Comparison of ENCODE assay signal across 2 cellular contexts in the genomic region with DNA sequence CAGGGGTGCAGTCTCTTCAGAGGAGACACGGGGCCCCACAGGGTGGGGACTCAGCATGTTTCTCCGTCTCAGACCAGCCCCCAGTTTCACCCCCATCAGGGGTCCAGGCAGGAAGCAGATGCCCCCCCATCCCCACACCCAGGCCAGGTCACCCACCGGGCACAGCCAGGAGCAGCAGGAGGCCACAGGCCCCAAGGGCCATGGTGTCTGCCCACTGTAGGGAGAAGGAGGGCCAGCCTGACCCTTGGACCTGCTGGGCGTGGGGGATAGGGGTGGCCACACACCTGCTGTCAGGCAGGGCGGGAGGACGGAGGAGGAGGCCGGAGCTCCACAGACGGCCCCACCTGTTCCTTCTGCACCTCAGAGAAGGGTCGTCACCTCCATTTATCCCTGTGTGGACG.
A peak's percentile ranks its signal among the peaks of the same experiment; 100 is the strongest.
TF ChIP-seq lines count a peak whose summit lies in the region.

A gene (minus strand): TSS at position 218 of the 401 bp plus-strand sequence. CDS start 16 bp downstream, at position 202.

TF ChIP-seq in A549, 52 proteins besides CTCF, POLR2A, EP300 and RAD21:
- TF ChIP-seq, protein P1, sequence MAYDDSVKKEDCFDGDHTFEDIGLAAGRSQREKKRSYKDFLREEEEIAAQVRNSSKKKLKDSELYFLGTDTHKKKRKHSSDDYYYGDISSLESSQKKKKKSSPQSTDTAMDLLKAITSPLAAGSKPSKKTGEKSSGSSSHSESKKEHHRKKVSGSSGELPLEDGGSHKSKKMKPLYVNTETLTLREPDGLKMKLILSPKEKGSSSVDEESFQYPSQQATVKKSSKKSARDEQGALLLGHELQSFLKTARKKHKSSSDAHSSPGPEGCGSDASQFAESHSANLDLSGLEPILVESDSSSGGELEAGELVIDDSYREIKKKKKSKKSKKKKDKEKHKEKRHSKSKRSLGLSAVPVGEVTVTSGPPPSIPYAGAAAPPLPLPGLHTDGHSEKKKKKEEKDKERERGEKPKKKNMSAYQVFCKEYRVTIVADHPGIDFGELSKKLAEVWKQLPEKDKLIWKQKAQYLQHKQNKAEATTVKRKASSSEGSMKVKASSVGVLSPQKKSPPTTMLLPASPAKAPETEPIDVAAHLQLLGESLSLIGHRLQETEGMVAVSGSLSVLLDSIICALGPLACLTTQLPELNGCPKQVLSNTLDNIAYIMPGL (CRISPR knock-in tag; IDR thresholded peaks at IDR 0.05; ENCODE audit: borderline replicate concordance), result no peak
- TF ChIP-seq CBX8 (IDR thresholded peaks at IDR 0.05) (no peak), KDM5A (IDR thresholded peaks at IDR 0.05) (no peak), EHMT2 (IDR thresholded peaks at IDR 0.05; ENCODE audit: low read depth) (no peak)

TF ChIP-seq in HepG2, 621 proteins besides CTCF, POLR2A, EP300 and RAD21:
- 0 out of 2 replicates have a peak, but pooled peaks have one; percentile 45 for TF ChIP-seq HNRNPL (IDR thresholded peaks at IDR 0.05; ENCODE audit: low read depth, low read length)
- TF ChIP-seq, protein P2, sequence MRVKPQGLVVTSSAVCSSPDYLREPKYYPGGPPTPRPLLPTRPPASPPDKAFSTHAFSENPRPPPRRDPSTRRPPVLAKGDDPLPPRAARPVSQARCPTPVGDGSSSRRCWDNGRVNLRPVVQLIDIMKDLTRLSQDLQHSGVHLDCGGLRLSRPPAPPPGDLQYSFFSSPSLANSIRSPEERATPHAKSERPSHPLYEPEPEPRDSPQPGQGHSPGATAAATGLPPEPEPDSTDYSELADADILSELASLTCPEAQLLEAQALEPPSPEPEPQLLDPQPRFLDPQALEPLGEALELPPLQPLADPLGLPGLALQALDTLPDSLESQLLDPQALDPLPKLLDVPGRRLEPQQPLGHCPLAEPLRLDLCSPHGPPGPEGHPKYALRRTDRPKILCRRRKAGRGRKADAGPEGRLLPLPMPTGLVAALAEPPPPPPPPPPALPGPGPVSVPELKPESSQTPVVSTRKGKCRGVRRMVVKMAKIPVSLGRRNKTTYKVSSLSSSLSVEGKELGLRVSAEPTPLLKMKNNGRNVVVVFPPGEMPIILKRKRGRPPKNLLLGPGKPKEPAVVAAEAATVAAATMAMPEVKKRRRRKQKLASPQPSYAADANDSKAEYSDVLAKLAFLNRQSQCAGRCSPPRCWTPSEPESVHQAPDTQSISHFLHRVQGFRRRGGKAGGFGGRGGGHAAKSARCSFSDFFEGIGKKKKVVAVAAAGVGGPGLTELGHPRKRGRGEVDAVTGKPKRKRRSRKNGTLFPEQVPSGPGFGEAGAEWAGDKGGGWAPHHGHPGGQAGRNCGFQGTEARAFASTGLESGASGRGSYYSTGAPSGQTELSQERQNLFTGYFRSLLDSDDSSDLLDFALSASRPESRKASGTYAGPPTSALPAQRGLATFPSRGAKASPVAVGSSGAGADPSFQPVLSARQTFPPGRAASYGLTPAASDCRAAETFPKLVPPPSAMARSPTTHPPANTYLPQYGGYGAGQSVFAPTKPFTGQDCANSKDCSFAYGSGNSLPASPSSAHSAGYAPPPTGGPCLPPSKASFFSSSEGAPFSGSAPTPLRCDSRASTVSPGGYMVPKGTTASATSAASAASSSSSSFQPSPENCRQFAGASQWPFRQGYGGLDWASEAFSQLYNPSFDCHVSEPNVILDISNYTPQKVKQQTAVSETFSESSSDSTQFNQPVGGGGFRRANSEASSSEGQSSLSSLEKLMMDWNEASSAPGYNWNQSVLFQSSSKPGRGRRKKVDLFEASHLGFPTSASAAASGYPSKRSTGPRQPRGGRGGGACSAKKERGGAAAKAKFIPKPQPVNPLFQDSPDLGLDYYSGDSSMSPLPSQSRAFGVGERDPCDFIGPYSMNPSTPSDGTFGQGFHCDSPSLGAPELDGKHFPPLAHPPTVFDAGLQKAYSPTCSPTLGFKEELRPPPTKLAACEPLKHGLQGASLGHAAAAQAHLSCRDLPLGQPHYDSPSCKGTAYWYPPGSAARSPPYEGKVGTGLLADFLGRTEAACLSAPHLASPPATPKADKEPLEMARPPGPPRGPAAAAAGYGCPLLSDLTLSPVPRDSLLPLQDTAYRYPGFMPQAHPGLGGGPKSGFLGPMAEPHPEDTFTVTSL (CRISPR knock-in tag; IDR thresholded peaks at IDR 0.05; ENCODE audit: borderline replicate concordance), result no peak
- TF ChIP-seq, protein P3, sequence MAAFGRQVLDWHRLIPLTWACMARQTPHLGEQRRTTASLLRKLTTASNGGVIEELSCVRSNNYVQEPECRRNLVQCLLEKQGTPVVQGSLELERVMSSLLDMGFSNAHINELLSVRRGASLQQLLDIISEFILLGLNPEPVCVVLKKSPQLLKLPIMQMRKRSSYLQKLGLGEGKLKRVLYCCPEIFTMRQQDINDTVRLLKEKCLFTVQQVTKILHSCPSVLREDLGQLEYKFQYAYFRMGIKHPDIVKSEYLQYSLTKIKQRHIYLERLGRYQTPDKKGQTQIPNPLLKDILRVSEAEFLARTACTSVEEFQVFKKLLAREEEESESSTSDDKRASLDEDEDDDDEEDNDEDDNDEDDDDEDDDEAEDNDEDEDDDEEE (CRISPR knock-in tag; IDR thresholded peaks at IDR 0.05), result no peak
- no peak for TF ChIP-seq PHF5A (CRISPR knock-in tag; IDR thresholded peaks at IDR 0.05; ENCODE audit: low read depth, unreplicated experiment)
- TF ChIP-seq TCF7 (IDR thresholded peaks at IDR 0.05; ENCODE audit: low read depth), result no peak
- TF ChIP-seq CBX5 (CRISPR knock-in tag; IDR thresholded peaks at IDR 0.05; ENCODE audit: borderline replicate concordance), result no peak
- TF ChIP-seq, protein P4, sequence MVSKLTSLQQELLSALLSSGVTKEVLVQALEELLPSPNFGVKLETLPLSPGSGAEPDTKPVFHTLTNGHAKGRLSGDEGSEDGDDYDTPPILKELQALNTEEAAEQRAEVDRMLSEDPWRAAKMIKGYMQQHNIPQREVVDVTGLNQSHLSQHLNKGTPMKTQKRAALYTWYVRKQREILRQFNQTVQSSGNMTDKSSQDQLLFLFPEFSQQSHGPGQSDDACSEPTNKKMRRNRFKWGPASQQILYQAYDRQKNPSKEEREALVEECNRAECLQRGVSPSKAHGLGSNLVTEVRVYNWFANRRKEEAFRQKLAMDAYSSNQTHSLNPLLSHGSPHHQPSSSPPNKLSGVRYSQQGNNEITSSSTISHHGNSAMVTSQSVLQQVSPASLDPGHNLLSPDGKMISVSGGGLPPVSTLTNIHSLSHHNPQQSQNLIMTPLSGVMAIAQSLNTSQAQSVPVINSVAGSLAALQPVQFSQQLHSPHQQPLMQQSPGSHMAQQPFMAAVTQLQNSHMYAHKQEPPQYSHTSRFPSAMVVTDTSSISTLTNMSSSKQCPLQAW (CRISPR knock-in tag; IDR thresholded peaks at IDR 0.05), result no peak
- peak; percentile 45 for TF ChIP-seq HNF4A (CRISPR knock-in tag; IDR thresholded peaks at IDR 0.05)
